23 cellular contexts compared by ENCODE assay signal in genomic region chr17:17532991-17533390, GRCh38. TPM values are rescaled to one million over a fixed set of nuclear protein-coding genes. Genes with fewer than 3 reads are reported as not detected.
"Had no signal": no experiment of that assay in that cellular context is flagged by ENCODE, and none has a peak within 500 bp of the region (broad histone marks: within the 10 kb centered on the region; RNA-seq: fewer than 3 reads in every experiment).

No MANE protein-coding gene starts in this region.

- H3K4me3 ChIP-seq: coronary artery, dorsolateral prefrontal cortex, gastroesophageal sphincter, hepatocyte, psoas muscle, spleen, testis, tibial nerve, upper lobe of right lung, vagina had no signal

- H3K4me2 ChIP-seq: hepatocyte had no signal

- H3K27me3 ChIP-seq: dorsolateral prefrontal cortex, gastroesophageal sphincter, hepatocyte, spleen, testis, tibial nerve, upper lobe of right lung, vagina had no signal

- H3K4me3 Mint-ChIP-seq: naive thymus-derived CD4-positive, alpha-beta T cell; nephron progenitor cell; stimulated activated memory B cell treated with anti-CD40 and anti-IgM and Interleukin-4, amounts not matched to agents 10 μg/mL and 1 μg/mL and 100 μg/mL, for 72 hours; stimulated activated naive CD8-positive, alpha-beta T cell treated with anti-CD3 and anti-CD28 coated beads, Interleukin-15, Interleukin-2, amounts not matched to agents 100 ng/mL and 50 ng/mL, for 24 hours had no signal

- DNase-seq: dorsolateral prefrontal cortex; effector CD8-positive, alpha-beta T cell; kidney; left cardiac atrium; mammary epithelial cell; naive thymus-derived CD4-positive, alpha-beta T cell; nephron progenitor cell; psoas muscle; retina; spleen; stimulated activated CD4-positive, alpha-beta T cell treated with anti-CD3 and anti-CD28 coated beads, Interleukin-15, amount 100 ng/mL, for 24 hours; stimulated activated CD4-positive, alpha-beta T cell treated with anti-CD3 and anti-CD28 coated beads, Interleukin-1b, Interleukin-23, amount 100 ng/mL, for 48 hours; stimulated activated CD4-positive, alpha-beta T cell treated with anti-CD3 and anti-CD28 coated beads, Interleukin-4, amount 100 ng/mL, for 24 hours; testis; upper lobe of right lung had no signal

- H3K4me1 Mint-ChIP-seq: stimulated activated memory B cell treated with anti-CD40 and anti-IgM and Interleukin-4, amounts not matched to agents 10 μg/mL and 1 μg/mL and 100 μg/mL, for 72 hours had no signal

- H3K27ac Mint-ChIP-seq: naive thymus-derived CD4-positive, alpha-beta T cell; nephron progenitor cell; stimulated activated memory B cell treated with anti-CD40 and anti-IgM and Interleukin-4, amounts not matched to agents 10 μg/mL and 1 μg/mL and 100 μg/mL, for 72 hours; stimulated activated naive CD8-positive, alpha-beta T cell treated with anti-CD3 and anti-CD28 coated beads, Interleukin-15, Interleukin-2, amounts not matched to agents 100 ng/mL and 50 ng/mL, for 24 hours had no signal

- ATAC-seq: gastroesophageal sphincter; left cardiac atrium; naive thymus-derived CD4-positive, alpha-beta T cell; psoas muscle; sciatic nerve; stimulated activated memory B cell treated with anti-CD40 and anti-IgM and Interleukin-4, amounts not matched to agents 10 μg/mL and 1 μg/mL and 100 μg/mL, for 72 hours; upper lobe of right lung had no signal

- H3K4me1 ChIP-seq: gastroesophageal sphincter, upper lobe of right lung, vagina had no signal

- H3K36me3 Mint-ChIP-seq: naive thymus-derived CD4-positive, alpha-beta T cell; stimulated activated memory B cell treated with anti-CD40 and anti-IgM and Interleukin-4, amounts not matched to agents 10 μg/mL and 1 μg/mL and 100 μg/mL, for 72 hours had no signal

- H3K27me3 Mint-ChIP-seq: stimulated activated memory B cell treated with anti-CD40 and anti-IgM and Interleukin-4, amounts not matched to agents 10 μg/mL and 1 μg/mL and 100 μg/mL, for 72 hours; stimulated activated naive CD8-positive, alpha-beta T cell treated with anti-CD3 and anti-CD28 coated beads, Interleukin-15, Interleukin-2, amounts not matched to agents 100 ng/mL and 50 ng/mL, for 24 hours had no signal

- H3K9me3 Mint-ChIP-seq: stimulated activated memory B cell treated with anti-CD40 and anti-IgM and Interleukin-4, amounts not matched to agents 10 μg/mL and 1 μg/mL and 100 μg/mL, for 72 hours; stimulated activated naive CD8-positive, alpha-beta T cell treated with anti-CD3 and anti-CD28 coated beads, Interleukin-15, Interleukin-2, amounts not matched to agents 100 ng/mL and 50 ng/mL, for 24 hours had no signal

- H3K27ac ChIP-seq: coronary artery, dorsolateral prefrontal cortex, gastroesophageal sphincter, hepatocyte, psoas muscle, spleen, testis, tibial nerve, upper lobe of right lung, vagina had no signal

- H3K9me3 ChIP-seq: gastroesophageal sphincter, psoas muscle, spleen, testis, upper lobe of right lung, vagina had no signal

- H2AFZ ChIP-seq: hepatocyte had no signal

- H3K36me3 ChIP-seq: gastroesophageal sphincter, spleen, tibial nerve, upper lobe of right lung, vagina had no signal

- FAIRE-seq: kidney had no signal

RNA-seq across cellular contexts. Expression of gene RASD1, which starts 36.8 kb away (rescaled TPM):
- polyA plus RNA-seq: mammary epithelial cell; naive thymus-derived CD4-positive, alpha-beta T cell had no signal
